ENCODE assay signal across 13 cellular contexts in genomic region chr16:27387724-27388123, GRCh38. TPM values are rescaled to one million over a fixed set of nuclear protein-coding genes. Genes with fewer than 3 reads are reported as not detected.
A peak's percentile ranks its signal among the peaks of the same experiment; 100 is the strongest.
DNase-seq lines count a peak whose midpoint lies in the region; ATAC-seq and TF ChIP-seq lines count a peak whose summit lies in the region.
"Had no signal": no experiment of that assay in that cellular context is flagged by ENCODE, and none has a peak within 500 bp of the region (broad histone marks: within the 10 kb centered on the region; RNA-seq: fewer than 3 reads in every experiment).

No MANE protein-coding gene starts in this region.

- ATAC-seq in activated T-cell treated with anti-CD3 and anti-CD28 coated beads, Interleukin-2, amount 50 U/mL, for 4 hours: peak; percentile 66 to 83
- ATAC-seq in GM21825 (IDR thresholded peaks at IDR 0.05; ENCODE audit: unreplicated experiment): peak; percentile 50
- ATAC-seq in HG03354 (IDR thresholded peaks at IDR 0.05; ENCODE audit: poor library complexity, severe bottlenecking, unreplicated experiment): peak; percentile 82
- ATAC-seq in stimulated activated effector memory CD8-positive, alpha-beta T cell treated with anti-CD3 and anti-CD28 coated beads, Interleukin-12 subunit alpha, Interleukin-12 subunit beta, amount 100 ng/mL, for 72 hours: peak; percentile 99

- DNase-seq in activated T-cell treated with anti-CD3 and anti-CD28 coated beads, Interleukin-2, amount 50 U/mL, for 4 hours: no peak
- no peak for DNase-seq in activated T-cell treated with anti-CD3 and anti-CD28 coated beads, Interleukin-2, amount 50 U/mL, for 1 hour
- DNase-seq in stimulated activated effector memory CD8-positive, alpha-beta T cell treated with anti-CD3 and anti-CD28 coated beads, Interleukin-12 subunit alpha, Interleukin-12 subunit beta, amount 100 ng/mL, for 72 hours (ENCODE audit: low spot score in 2 of 2): peak in 1 of 2 donors; percentile 55
- DNase-seq in mammary epithelial cell: no peak
- no peak for DNase-seq in Karpas-422
- no peak for DNase-seq in NCI-H774 (lab: John Stamatoyannopoulos, UW)
- DNase-seq: activated CD4-positive, CD25-positive, alpha-beta regulatory T cell treated with anti-CD3 and anti-CD28 coated beads, Interleukin-2, amount 50 U/mL, for 72 hours; MV-4-11; NCI-H524 treated with DMSO at 0.1 percent for 48 hours; SIG-M5 had no signal

- no peak overlapping the region for H3K9ac ChIP-seq in mammary epithelial cell (ENCODE audit: insufficient read depth, low read length)
- no peak overlapping the region for H3K9ac ChIP-seq in Karpas-422 (ENCODE audit: low read length)

- H3K27ac Mint-ChIP-seq in stimulated activated effector memory CD8-positive, alpha-beta T cell treated with anti-CD3 and anti-CD28 coated beads, Interleukin-12 subunit alpha, Interleukin-12 subunit beta, amount 100 ng/mL, for 72 hours: peak overlapping the region; percentile 11

- intact Hi-C loops in mammary epithelial cell (cut with micrococcal nuclease): no loop called here

- H3K36me3 Mint-ChIP-seq in activated T-cell treated with anti-CD3 and anti-CD28 coated beads, Interleukin-2, amount 50 U/mL, for 4 hours (ENCODE audit: insufficient read depth): peaks cover 5% of the 10 kb centered on the region
- no peaks in the 10 kb centered on the region for H3K36me3 Mint-ChIP-seq in stimulated activated effector memory CD8-positive, alpha-beta T cell treated with anti-CD3 and anti-CD28 coated beads, Interleukin-12 subunit alpha, Interleukin-12 subunit beta, amount 100 ng/mL, for 72 hours

- 100% methylated on average over 1 of the region's 1 CpG for WGBS in mammary epithelial cell (ENCODE audit: low coverage, missing lambda C conversion rate)

- TF ChIP-seq CTCF in mammary epithelial cell (conservative IDR thresholded peaks at IDR 0.05 in 1 of 2, IDR thresholded peaks at IDR 0.05 in 1 of 2; ENCODE audit: extremely low read depth in 1 of 2, insufficient read depth in 1 of 2, low read depth in 1 of 2, low read length in 2 of 2): no peak

- no peaks in the 10 kb centered on the region for H3K79me2 ChIP-seq in mammary epithelial cell (ENCODE audit: insufficient read depth, low read length)
- H3K79me2 ChIP-seq in Karpas-422 (ENCODE audit: low read length): no peaks in the 10 kb centered on the region

- H3K27me3 ChIP-seq in mammary epithelial cell (ENCODE audit: insufficient read depth, low read length): no peaks in the 10 kb centered on the region
- H3K27me3 ChIP-seq in Karpas-422 (ENCODE audit: low read length): peaks cover 6% of the 10 kb centered on the region; the same call in 1 of the 2 replicates

- peaks cover 26% of the 10 kb centered on the region for H3K9me3 Mint-ChIP-seq in activated T-cell treated with anti-CD3 and anti-CD28 coated beads, Interleukin-2, amount 50 U/mL, for 4 hours
- peaks cover 21% of the 10 kb centered on the region for H3K9me3 Mint-ChIP-seq in stimulated activated effector memory CD8-positive, alpha-beta T cell treated with anti-CD3 and anti-CD28 coated beads, Interleukin-12 subunit alpha, Interleukin-12 subunit beta, amount 100 ng/mL, for 72 hours

- no peaks in the 10 kb centered on the region for H3K9me3 ChIP-seq in mammary epithelial cell (replicated peaks; ENCODE audit: insufficient read depth, low read length)
- peaks cover 4% of the 10 kb centered on the region; the same call in 1 of the 2 replicates for H3K9me3 ChIP-seq in Karpas-422 (ENCODE audit: low read length)

- H3K4me3 ChIP-seq in mammary epithelial cell (replicated peaks in 1 of 3; ENCODE audit: insufficient read depth in 1 of 3, low read depth in 2 of 3, low read length in 3 of 3) (no peak overlapping the region), Karpas-422 (ENCODE audit: low read length) (no peak overlapping the region)

- H2AFZ ChIP-seq in mammary epithelial cell (ENCODE audit: low read depth, low read length) (no peak overlapping the region), Karpas-422 (ENCODE audit: low read length) (no peak overlapping the region)

- H3K4me1 Mint-ChIP-seq in activated T-cell treated with anti-CD3 and anti-CD28 coated beads, Interleukin-2, amount 50 U/mL, for 4 hours (ENCODE audit: low read depth): peaks cover 8% of the 10 kb centered on the region
- peaks cover 25% of the 10 kb centered on the region for H3K4me1 Mint-ChIP-seq in stimulated activated effector memory CD8-positive, alpha-beta T cell treated with anti-CD3 and anti-CD28 coated beads, Interleukin-12 subunit alpha, Interleukin-12 subunit beta, amount 100 ng/mL, for 72 hours

- H3K27ac ChIP-seq in mammary epithelial cell (ENCODE audit: insufficient read depth, low read depth, low read length): no peak overlapping the region
- no peak overlapping the region for H3K27ac ChIP-seq in Karpas-422 (ENCODE audit: low read length)
- H3K27ac ChIP-seq: HL-60 had no signal

- in situ Hi-C loops in mammary epithelial cell (cut with MboI; ENCODE audit: low sequenced_read_pairs in 2 of 2): no loop called here

- no peaks in the 10 kb centered on the region for H3K4me1 ChIP-seq in mammary epithelial cell (ENCODE audit: insufficient read depth, low read length)
- no peaks in the 10 kb centered on the region for H3K4me1 ChIP-seq in Karpas-422 (ENCODE audit: low read length)

- H3K36me3 ChIP-seq in mammary epithelial cell (ENCODE audit: insufficient read depth, low read length) (no peaks in the 10 kb centered on the region), Karpas-422 (ENCODE audit: insufficient read depth, low read length) (no peaks in the 10 kb centered on the region)

- H3K9me2 ChIP-seq in Karpas-422 (replicated peaks; ENCODE audit: insufficient read depth, low read length): no peaks in the 10 kb centered on the region

- H4K20me1 ChIP-seq in mammary epithelial cell (ENCODE audit: insufficient read depth, low read length) (no peaks in the 10 kb centered on the region), Karpas-422 (ENCODE audit: insufficient read depth, low read depth, low read length) (no peaks in the 10 kb centered on the region)

- H3K27me3 Mint-ChIP-seq in activated T-cell treated with anti-CD3 and anti-CD28 coated beads, Interleukin-2, amount 50 U/mL, for 4 hours (ENCODE audit: low read depth): no peaks in the 10 kb centered on the region

- dilution Hi-C loops in mammary epithelial cell (cut with HindIII; ENCODE audit: low sequenced_read_pairs): no loop called here

- CTCF ChIA-PET in mammary epithelial cell (lab: Charles Lee; ENCODE audit: low non-redundant PET): no interaction called here

- BruUV-seq in mammary epithelial cell (replicated peaks; lab: Mats Ljungman, UMichigan): no TSS peak

- H3K4me3 Mint-ChIP-seq in activated T-cell treated with anti-CD3 and anti-CD28 coated beads, Interleukin-2, amount 50 U/mL, for 4 hours: no peak overlapping the region
- no peak overlapping the region for H3K4me3 Mint-ChIP-seq in stimulated activated effector memory CD8-positive, alpha-beta T cell treated with anti-CD3 and anti-CD28 coated beads, Interleukin-12 subunit alpha, Interleukin-12 subunit beta, amount 100 ng/mL, for 72 hours

- H3K4me2 ChIP-seq in mammary epithelial cell (ENCODE audit: insufficient read depth, low read depth, low read length) (no peak overlapping the region), Karpas-422 (ENCODE audit: low read depth, low read length, poor library complexity, severe bottlenecking) (no peak overlapping the region)

RNA-seq across cellular contexts. Expression of gene IL21R, which starts 14.2 kb away (rescaled TPM):
- 10 to 100 TPM; 90.7 to 94.9 (median 91.4) TPM for total RNA-seq in activated T-cell treated with anti-CD3 and anti-CD28 coated beads, Interleukin-2, amount 50 U/mL, for 4 hours
- total RNA-seq in mammary epithelial cell: under 1 TPM; 0.17 to 0.64 TPM
- 5.4 TPM for polyA plus RNA-seq in mammary epithelial cell
- polyA minus RNA-seq in mammary epithelial cell: 11.3 TPM
- 1.9 and 2.2 TPM in 2 replicates for total RNA-seq in Karpas-422 (2014; rRNA removed; shearing (Covaris generic); ENCODE audit: low replicate concordance)

Comparison
In these comparisons a context has a peak if more than half of its experiments do, and no peak if none do; other contexts are left out.
1. RNA of gene IL21R, which starts 14.2 kb away (total RNA-seq): 90.7 to 94.9 TPM in activated T-cell treated with anti-CD3 and anti-CD28 coated beads, Interleukin-2, amount 50 U/mL, for 4 hours; 1.9 to 2.2 TPM in Karpas-422 and 0.17 to 0.64 TPM in mammary epithelial cell; every median in the first group is over 10 times any median in the second.
2. Peak in every context shown above with its lines, with median percentiles within 50 percentile points of each other: ATAC-seq.